8 cellular contexts compared by ENCODE assay signal in the genomic region with DNA sequence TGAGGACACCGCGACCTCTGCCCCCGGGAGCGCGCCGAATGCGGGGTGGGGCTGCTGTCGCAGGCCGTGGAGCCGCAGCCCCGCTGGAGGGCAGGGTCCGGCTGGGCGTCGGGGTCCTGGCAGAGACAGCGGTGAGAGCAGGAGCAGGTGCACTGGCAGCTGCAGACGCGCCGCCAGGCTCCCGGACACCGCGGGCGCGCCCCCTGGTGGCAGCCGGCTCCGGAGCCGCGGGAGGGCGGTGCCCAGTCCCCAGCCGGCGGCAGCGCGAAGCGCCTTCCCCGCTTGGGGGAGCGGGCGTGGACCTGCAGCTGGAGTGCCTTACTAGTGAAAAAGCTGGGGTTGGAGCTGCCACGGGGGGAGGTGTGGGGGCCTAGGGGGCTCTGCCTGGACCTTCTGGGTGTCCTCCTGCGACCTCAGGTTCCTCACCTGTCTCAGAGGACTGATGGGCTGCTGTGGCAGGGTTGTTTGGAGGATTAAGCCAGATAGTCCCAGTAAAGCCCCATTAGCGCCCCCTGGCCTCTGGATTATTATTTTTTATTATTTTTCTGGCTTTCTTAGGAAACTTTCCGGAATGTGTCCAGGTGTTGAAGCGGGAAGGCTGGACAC.
DNase-seq lines count a peak whose midpoint lies in the region; ATAC-seq and FAIRE-seq lines count a peak whose summit lies in the region.
"Not testable (repeated sequence)": the region's sequence is repeated elsewhere in the genome, so short reads cannot be mapped to it uniquely, and the experiment has no call there.

No MANE protein-coding gene starts in this region.

- DNase-seq in Caki2 (ENCODE audit: low read depth) (peak; percentile 64), RCC 7860 (ENCODE audit: low spot score) (peak; percentile 14), fibroblast of gingiva (ENCODE audit: low read depth) (peak; percentile 28)
- peak; percentile 53 to 86 (median 74) for DNase-seq in naive thymus-derived CD4-positive, alpha-beta T cell
- DNase-seq in stimulated activated CD8-positive, alpha-beta memory T cell treated with anti-CD3 and anti-CD28 coated beads, Interleukin-4, amount 100 ng/mL, for 48 hours: peak; percentile 84

- H3K36me3 Mint-ChIP-seq in activated T-helper 17 cell treated with anti-CD3 and anti-CD28 coated beads, Interleukin-2, amount 50 U/mL, for 72 hours (ENCODE audit: low read depth); naive thymus-derived CD4-positive, alpha-beta T cell: not testable (repeated sequence)

- in situ Hi-C loops in Caki2 (cut with HindIII; ENCODE audit: low pct_unique_long_range_greater_than_20kb, low sequenced_read_pairs): not testable (repeated sequence)

- not testable (repeated sequence) for H3K9me3 Mint-ChIP-seq in activated T-helper 17 cell treated with anti-CD3 and anti-CD28 coated beads, Interleukin-2, amount 50 U/mL, for 72 hours; naive thymus-derived CD4-positive, alpha-beta T cell

- H3K27me3 Mint-ChIP-seq in activated T-helper 17 cell treated with anti-CD3 and anti-CD28 coated beads, Interleukin-2, amount 50 U/mL, for 72 hours: not testable (repeated sequence)
- peaks cover 10 to 19% (median 15%) of the 10 kb centered on the region in 5 donors for H3K27me3 Mint-ChIP-seq in naive thymus-derived CD4-positive, alpha-beta T cell

- POLR2A ChIA-PET in naive thymus-derived CD4-positive, alpha-beta T cell (lab: Charles Lee): not testable (repeated sequence)

- H3K9me3 ChIP-seq in naive thymus-derived CD4-positive, alpha-beta T cell (ENCODE audit: control insufficient read depth in 2 of 3, low read length in 3 of 3): not testable (repeated sequence)

- H3K27me3 ChIP-seq in naive thymus-derived CD4-positive, alpha-beta T cell (ENCODE audit: control insufficient read depth in 2 of 2, insufficient read depth in 2 of 2, low read length in 2 of 2): not testable (repeated sequence)

- intact Hi-C loops in naive thymus-derived CD4-positive, alpha-beta T cell (cut with micrococcal nuclease): loop anchor here (1.0 to 10.0 kb wide), 6 partner anchors 117 to 389 kb away; partner anchors contain the start of gene MZT2A (in 1 of the 2)

- not testable (repeated sequence) for H3K36me3 ChIP-seq in naive thymus-derived CD4-positive, alpha-beta T cell (ENCODE audit: control insufficient read depth in 2 of 3, insufficient read depth in 3 of 3, low read length in 3 of 3)

- H3K4me3 ChIP-seq in naive thymus-derived CD4-positive, alpha-beta T cell (ENCODE audit: low read length): peak overlapping the region; percentile 54

- H3K27ac Mint-ChIP-seq in activated T-helper 17 cell treated with anti-CD3 and anti-CD28 coated beads, Interleukin-2, amount 50 U/mL, for 72 hours: not testable (repeated sequence)
- peak overlapping the region in 1 of 9 donors; percentile 21 for H3K27ac Mint-ChIP-seq in naive thymus-derived CD4-positive, alpha-beta T cell

- not testable (repeated sequence) for FAIRE-seq in RCC 7860 (lab: Jason Lieb, UNC)

- peak overlapping the region; percentile 60 for H3K4me3 Mint-ChIP-seq in activated T-helper 17 cell treated with anti-CD3 and anti-CD28 coated beads, Interleukin-2, amount 50 U/mL, for 72 hours
- H3K4me3 Mint-ChIP-seq in naive thymus-derived CD4-positive, alpha-beta T cell: peak overlapping the region; percentile 58 to 84 (median 77)

- H3K27ac ChIP-seq in naive thymus-derived CD4-positive, alpha-beta T cell (ENCODE audit: low read depth, low read length): not testable (repeated sequence)

- ATAC-seq in GM21381 (IDR thresholded peaks at IDR 0.05; ENCODE audit: unreplicated experiment) (peak; percentile 96), HG03571 (IDR thresholded peaks at IDR 0.05; ENCODE audit: unreplicated experiment) (peak; percentile 93)
- ATAC-seq in activated T-helper 17 cell treated with anti-CD3 and anti-CD28 coated beads, Interleukin-2, amount 50 U/mL, for 72 hours (replicated peaks): peak; percentile 91
- peak; percentile 84 for ATAC-seq in naive thymus-derived CD4-positive, alpha-beta T cell

- H3K4me1 ChIP-seq in naive thymus-derived CD4-positive, alpha-beta T cell (ENCODE audit: control insufficient read depth in 2 of 2, insufficient read depth in 2 of 2, low read length in 2 of 2): not testable (repeated sequence)

- not testable (repeated sequence) for H3K4me1 Mint-ChIP-seq in activated T-helper 17 cell treated with anti-CD3 and anti-CD28 coated beads, Interleukin-2, amount 50 U/mL, for 72 hours; naive thymus-derived CD4-positive, alpha-beta T cell

- CTCF ChIA-PET in naive thymus-derived CD4-positive, alpha-beta T cell (lab: Charles Lee): interaction anchor here (0.5 to 2.0 kb wide), 3 partner anchors 129 to 648 kb away, joined by 3 to 10 read pairs (median 3); no protein-coding TSS in a partner anchor

Comparison
In these comparisons a context has a peak if more than half of its experiments do, and no peak if none do; other contexts are left out.
1. DNase-seq: peak in every context shown above with its lines; median percentile 84 in stimulated activated CD8-positive, alpha-beta memory T cell treated with anti-CD3 and anti-CD28 coated beads, Interleukin-4, amount 100 ng/mL, for 48 hours; 74 in naive thymus-derived CD4-positive, alpha-beta T cell; 64 in Caki2; 28 in fibroblast of gingiva; 14 in RCC 7860.